8 cellular contexts compared by ENCODE assay signal in genomic region chr2:30266051-30266621, GRCh38. TPM values are rescaled to one million over a fixed set of nuclear protein-coding genes. Genes with fewer than 3 reads are reported as not detected.
DNase-seq lines count a peak whose midpoint lies in the region; ATAC-seq and TF ChIP-seq lines count a peak whose summit lies in the region.

No MANE protein-coding gene starts in this region.

- H3K27me3 Mint-ChIP-seq in activated T-cell treated with anti-CD3 and anti-CD28 coated beads, Interleukin-2, amount 50 U/mL, for 72 hours (ENCODE audit: low read depth): no peaks in the 10 kb centered on the region

- peak overlapping the region; percentile 38 for H3K27ac ChIP-seq in upper lobe of right lung

- peak; percentile 52 to 66 for ATAC-seq in activated T-cell treated with anti-CD3 and anti-CD28 coated beads, Interleukin-2, amount 50 U/mL, for 72 hours (replicated peaks in 1 of 2)
- ATAC-seq in upper lobe of right lung: peak; percentile 77

- H3K4me3 ChIP-seq in upper lobe of right lung: no peak overlapping the region

- no peaks in the 10 kb centered on the region for H3K36me3 ChIP-seq in upper lobe of right lung

- H3K27me3 ChIP-seq in upper lobe of right lung: no peaks in the 10 kb centered on the region

- H3K9me3 ChIP-seq in upper lobe of right lung: no peaks in the 10 kb centered on the region

- intact Hi-C loops in upper lobe of right lung (cut with DNase I): no loop called here

- H3K4me3 Mint-ChIP-seq in activated T-cell treated with anti-CD3 and anti-CD28 coated beads, Interleukin-2, amount 50 U/mL, for 72 hours: peak overlapping the region; percentile 86 to 87

- peaks cover 36% of the 10 kb centered on the region for H3K4me1 ChIP-seq in upper lobe of right lung

- H3K36me3 Mint-ChIP-seq in activated T-cell treated with anti-CD3 and anti-CD28 coated beads, Interleukin-2, amount 50 U/mL, for 72 hours (ENCODE audit: insufficient read depth in 2 of 2): peaks cover 15 to 23% of the 10 kb centered on the region in 2 donors

- DNase-seq in AG20443 (ENCODE audit: low spot score): peak; percentile 30
- peak; percentile 44 for DNase-seq in LHCN-M2 (ENCODE audit: low read depth)
- DNase-seq in activated T-cell treated with anti-CD3 and anti-CD28 coated beads, Interleukin-2, amount 50 U/mL, for 72 hours: peak; percentile 55 to 61
- DNase-seq in islet precursor cell: peak; percentile 34
- DNase-seq in upper lobe of right lung: no peak
- DNase-seq in nucleus accumbens (lab: John Stamatoyannopoulos, UW): no peak
- no peak for DNase-seq in DMS153 treated with DMSO at 0.1 percent for 48 hours (lab: John Stamatoyannopoulos, UW; ENCODE audit: unreplicated experiment)
- DNase-seq in NCI-H2107 treated with DMSO at 0.1 percent for 48 hours (lab: John Stamatoyannopoulos, UW; ENCODE audit: unreplicated experiment): no peak

- peaks cover 90% of the 10 kb centered on the region for H3K4me1 Mint-ChIP-seq in activated T-cell treated with anti-CD3 and anti-CD28 coated beads, Interleukin-2, amount 50 U/mL, for 72 hours (ENCODE audit: low read depth)

- peak overlapping the region; percentile 98 for H3K27ac Mint-ChIP-seq in activated T-cell treated with anti-CD3 and anti-CD28 coated beads, Interleukin-2, amount 50 U/mL, for 72 hours

- H3K9me3 Mint-ChIP-seq in activated T-cell treated with anti-CD3 and anti-CD28 coated beads, Interleukin-2, amount 50 U/mL, for 72 hours: peaks cover 5 to 8% of the 10 kb centered on the region in 2 donors

- no peak for TF ChIP-seq CTCF in upper lobe of right lung (IDR thresholded peaks at IDR 0.05)

RNA-seq across cellular contexts. Expression of gene LBH, which starts 34.8 kb away (rescaled TPM):
- total RNA-seq in LHCN-M2 (2014; rRNA removed) (49.2 and 71.0 TPM in 2 replicates), upper lobe of right lung (272 TPM)
- 32.6 TPM for polyA plus RNA-seq in LHCN-M2 (2012)
- 100 to 1,000 TPM; 129 to 133 TPM for total RNA-seq in activated T-cell treated with anti-CD3 and anti-CD28 coated beads, Interleukin-2, amount 50 U/mL, for 72 hours

Comparison
In these comparisons a context has a peak if more than half of its experiments do, and no peak if none do; other contexts are left out.
1. DNase-seq: peak in AG20443 (single experiment), LHCN-M2 (single experiment), activated T-cell treated with anti-CD3 and anti-CD28 coated beads, Interleukin-2, amount 50 U/mL, for 72 hours (2 of 2) and islet precursor cell (single experiment); none in upper lobe of right lung (single experiment), nucleus accumbens (0 of 56), DMS153 treated with DMSO at 0.1 percent for 48 hours (single experiment) and NCI-H2107 treated with DMSO at 0.1 percent for 48 hours (single experiment).